Comparison of ENCODE assay signal across 2 cellular contexts in genomic region chr5:170826117-170826516, GRCh38.
TF ChIP-seq lines count a peak whose summit lies in the region.

No MANE protein-coding gene starts in this region.

TF ChIP-seq in HepG2, 621 proteins besides CTCF, POLR2A, EP300 and RAD21:
- TF ChIP-seq, protein P1, sequence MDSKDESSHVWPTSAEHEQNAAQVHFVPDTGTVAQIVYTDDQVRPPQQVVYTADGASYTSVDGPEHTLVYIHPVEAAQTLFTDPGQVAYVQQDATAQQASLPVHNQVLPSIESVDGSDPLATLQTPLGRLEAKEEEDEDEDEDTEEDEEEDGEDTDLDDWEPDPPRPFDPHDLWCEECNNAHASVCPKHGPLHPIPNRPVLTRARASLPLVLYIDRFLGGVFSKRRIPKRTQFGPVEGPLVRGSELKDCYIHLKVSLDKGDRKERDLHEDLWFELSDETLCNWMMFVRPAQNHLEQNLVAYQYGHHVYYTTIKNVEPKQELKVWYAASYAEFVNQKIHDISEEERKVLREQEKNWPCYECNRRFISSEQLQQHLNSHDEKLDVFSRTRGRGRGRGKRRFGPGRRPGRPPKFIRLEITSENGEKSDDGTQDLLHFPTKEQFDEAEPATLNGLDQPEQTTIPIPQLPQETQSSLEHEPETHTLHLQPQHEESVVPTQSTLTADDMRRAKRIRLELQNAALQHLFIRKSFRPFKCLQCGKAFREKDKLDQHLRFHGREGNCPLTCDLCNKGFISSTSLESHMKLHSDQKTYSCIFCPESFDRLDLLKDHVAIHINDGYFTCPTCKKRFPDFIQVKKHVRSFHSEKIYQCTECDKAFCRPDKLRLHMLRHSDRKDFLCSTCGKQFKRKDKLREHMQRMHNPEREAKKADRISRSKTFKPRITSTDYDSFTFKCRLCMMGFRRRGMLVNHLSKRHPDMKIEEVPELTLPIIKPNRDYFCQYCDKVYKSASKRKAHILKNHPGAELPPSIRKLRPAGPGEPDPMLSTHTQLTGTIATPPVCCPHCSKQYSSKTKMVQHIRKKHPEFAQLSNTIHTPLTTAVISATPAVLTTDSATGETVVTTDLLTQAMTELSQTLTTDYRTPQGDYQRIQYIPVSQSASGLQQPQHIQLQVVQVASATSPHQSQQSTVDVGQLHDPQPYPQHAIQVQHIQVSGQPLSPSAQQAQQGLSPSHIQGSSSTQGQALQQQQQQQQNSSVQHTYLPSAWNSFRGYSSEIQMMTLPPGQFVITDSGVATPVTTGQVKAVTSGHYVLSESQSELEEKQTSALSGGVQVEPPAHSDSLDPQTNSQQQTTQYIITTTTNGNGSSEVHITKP (CRISPR knock-in tag; IDR thresholded peaks at IDR 0.05; ENCODE audit: low read depth) = no peak
- no peak for TF ChIP-seq NFE2L1 (CRISPR knock-in tag; IDR thresholded peaks at IDR 0.05; ENCODE audit: borderline replicate concordance)
- 0 out of 2 replicates have a peak, but pooled peaks have one; percentile 46 for TF ChIP-seq ZNF850 (CRISPR knock-in tag; conservative IDR thresholded peaks at IDR 0.05)
- no peak for TF ChIP-seq FOXO1 (CRISPR knock-in tag; IDR thresholded peaks at IDR 0.05)
- TF ChIP-seq ESRRA (CRISPR knock-in tag; IDR thresholded peaks at IDR 0.05; ENCODE audit: low read depth) = no peak
- no peak for TF ChIP-seq NKX3-1 (CRISPR knock-in tag; IDR thresholded peaks at IDR 0.05)
- no peak for TF ChIP-seq ZNF724P (CRISPR knock-in tag; IDR thresholded peaks at IDR 0.05; ENCODE audit: borderline replicate concordance)
- TF ChIP-seq KLF13 (CRISPR knock-in tag; IDR thresholded peaks at IDR 0.05) = no peak
- TF ChIP-seq DZIP1 (CRISPR knock-in tag; IDR thresholded peaks at IDR 0.05) = no peak
TF ChIP-seq in HepG2: peak in this region for 1.

TF ChIP-seq in K562, 482 proteins besides CTCF, POLR2A, EP300 and RAD21:
- no peak for TF ChIP-seq THRAP3 (IDR thresholded peaks at IDR 0.05; ENCODE audit: borderline replicate concordance)
- peak; percentile 91 for TF ChIP-seq HLTF (IDR thresholded peaks at IDR 0.05)
